Comparison of ENCODE assay signal across 1 cellular context in genomic region chr1:109983380-109984189, GRCh38.
TF ChIP-seq lines count a peak whose summit lies in the region.

No MANE protein-coding gene starts in this region.

TF ChIP-seq in K562, 482 proteins besides CTCF, POLR2A, EP300 and RAD21 (continued from another document):
- TF ChIP-seq, protein P1, sequence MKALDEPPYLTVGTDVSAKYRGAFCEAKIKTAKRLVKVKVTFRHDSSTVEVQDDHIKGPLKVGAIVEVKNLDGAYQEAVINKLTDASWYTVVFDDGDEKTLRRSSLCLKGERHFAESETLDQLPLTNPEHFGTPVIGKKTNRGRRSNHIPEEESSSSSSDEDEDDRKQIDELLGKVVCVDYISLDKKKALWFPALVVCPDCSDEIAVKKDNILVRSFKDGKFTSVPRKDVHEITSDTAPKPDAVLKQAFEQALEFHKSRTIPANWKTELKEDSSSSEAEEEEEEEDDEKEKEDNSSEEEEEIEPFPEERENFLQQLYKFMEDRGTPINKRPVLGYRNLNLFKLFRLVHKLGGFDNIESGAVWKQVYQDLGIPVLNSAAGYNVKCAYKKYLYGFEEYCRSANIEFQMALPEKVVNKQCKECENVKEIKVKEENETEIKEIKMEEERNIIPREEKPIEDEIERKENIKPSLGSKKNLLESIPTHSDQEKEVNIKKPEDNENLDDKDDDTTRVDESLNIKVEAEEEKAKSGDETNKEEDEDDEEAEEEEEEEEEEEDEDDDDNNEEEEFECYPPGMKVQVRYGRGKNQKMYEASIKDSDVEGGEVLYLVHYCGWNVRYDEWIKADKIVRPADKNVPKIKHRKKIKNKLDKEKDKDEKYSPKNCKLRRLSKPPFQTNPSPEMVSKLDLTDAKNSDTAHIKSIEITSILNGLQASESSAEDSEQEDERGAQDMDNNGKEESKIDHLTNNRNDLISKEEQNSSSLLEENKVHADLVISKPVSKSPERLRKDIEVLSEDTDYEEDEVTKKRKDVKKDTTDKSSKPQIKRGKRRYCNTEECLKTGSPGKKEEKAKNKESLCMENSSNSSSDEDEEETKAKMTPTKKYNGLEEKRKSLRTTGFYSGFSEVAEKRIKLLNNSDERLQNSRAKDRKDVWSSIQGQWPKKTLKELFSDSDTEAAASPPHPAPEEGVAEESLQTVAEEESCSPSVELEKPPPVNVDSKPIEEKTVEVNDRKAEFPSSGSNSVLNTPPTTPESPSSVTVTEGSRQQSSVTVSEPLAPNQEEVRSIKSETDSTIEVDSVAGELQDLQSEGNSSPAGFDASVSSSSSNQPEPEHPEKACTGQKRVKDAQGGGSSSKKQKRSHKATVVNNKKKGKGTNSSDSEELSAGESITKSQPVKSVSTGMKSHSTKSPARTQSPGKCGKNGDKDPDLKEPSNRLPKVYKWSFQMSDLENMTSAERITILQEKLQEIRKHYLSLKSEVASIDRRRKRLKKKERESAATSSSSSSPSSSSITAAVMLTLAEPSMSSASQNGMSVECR (CRISPR knock-in tag; IDR thresholded peaks at IDR 0.05) = peak; percentile 14; the same call in 1 of the 2 replicates
- no peak for TF ChIP-seq ADNP (tag; IDR thresholded peaks at IDR 0.05)
- no peak for TF ChIP-seq STAT5B (CRISPR knock-in tag; IDR thresholded peaks at IDR 0.05)
- TF ChIP-seq, protein P2, sequence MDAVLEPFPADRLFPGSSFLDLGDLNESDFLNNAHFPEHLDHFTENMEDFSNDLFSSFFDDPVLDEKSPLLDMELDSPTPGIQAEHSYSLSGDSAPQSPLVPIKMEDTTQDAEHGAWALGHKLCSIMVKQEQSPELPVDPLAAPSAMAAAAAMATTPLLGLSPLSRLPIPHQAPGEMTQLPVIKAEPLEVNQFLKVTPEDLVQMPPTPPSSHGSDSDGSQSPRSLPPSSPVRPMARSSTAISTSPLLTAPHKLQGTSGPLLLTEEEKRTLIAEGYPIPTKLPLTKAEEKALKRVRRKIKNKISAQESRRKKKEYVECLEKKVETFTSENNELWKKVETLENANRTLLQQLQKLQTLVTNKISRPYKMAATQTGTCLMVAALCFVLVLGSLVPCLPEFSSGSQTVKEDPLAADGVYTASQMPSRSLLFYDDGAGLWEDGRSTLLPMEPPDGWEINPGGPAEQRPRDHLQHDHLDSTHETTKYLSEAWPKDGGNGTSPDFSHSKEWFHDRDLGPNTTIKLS (IDR thresholded peaks at IDR 0.05; ENCODE audit: borderline replicate concordance, low read depth) = no peak
